In the genomic region with DNA sequence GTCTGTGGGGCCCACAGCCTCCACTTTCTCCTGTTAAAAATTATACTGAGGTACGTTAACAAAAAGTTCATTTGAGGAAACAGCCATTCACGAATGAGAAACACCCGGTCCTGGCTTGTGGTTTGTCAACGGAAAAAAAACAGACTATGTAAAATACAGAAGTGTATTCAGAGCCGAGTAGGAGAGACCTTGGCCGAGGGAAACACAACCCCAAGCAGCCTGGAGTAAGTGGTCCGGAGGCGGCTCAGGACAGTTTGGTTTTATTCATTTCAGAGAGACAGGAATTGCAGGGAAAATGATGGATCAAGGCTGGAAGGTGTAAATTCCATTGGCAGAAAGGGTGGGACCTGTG, we compare ENCODE assay signal across 10 cellular contexts. TPM values are rescaled to one million over a fixed set of nuclear protein-coding genes. Genes with fewer than 3 reads are reported as not detected.
DNase-seq lines count a peak whose midpoint lies in the region; ATAC-seq and TF ChIP-seq lines count a peak whose summit lies in the region.
"Had no signal": no experiment of that assay in that cellular context is flagged by ENCODE, and none has a peak within 500 bp of the region (broad histone marks: within the 10 kb centered on the region; RNA-seq: fewer than 3 reads in every experiment).

No MANE protein-coding gene starts in this region.

- no peak for TF ChIP-seq CTCF in adrenal gland (IDR thresholded peaks at IDR 0.05)
- TF ChIP-seq CTCF in lower leg skin (IDR thresholded peaks at IDR 0.05), result no peak
- no peak for TF ChIP-seq CTCF in thyroid gland (IDR thresholded peaks at IDR 0.05)
- no peak for TF ChIP-seq CTCF in endothelial cell (IDR thresholded peaks at IDR 0.05; ENCODE audit: unreplicated experiment)

- WGBS in adrenal gland, 4 donors, result 8 to 22% (median 14%) methylated on average over 8 of the region's 8 CpGs
- WGBS in lower leg skin, 2 donors, result 15 to 23% methylated on average over 8 of the region's 8 CpGs
- WGBS in thyroid gland, 2 donors, result 17 to 19% methylated on average over 8 of the region's 8 CpGs

- H3K4me3 ChIP-seq in GM08714 (ENCODE audit: low read length) (peak overlapping the region; percentile 57; the same call in 1 of the 2 replicates), adrenal gland (peak overlapping the region in 3 of 4 donors; percentile 50 to 71 (median 64)), lower leg skin (ENCODE audit: low read depth, poor library complexity, severe bottlenecking) (peak overlapping the region; percentile 51), thyroid gland (replicated peaks in 1 of 3) (peak overlapping the region; percentile 35 to 52 (median 45))
- H3K4me3 ChIP-seq: K562 had no signal

- H3K9me3 ChIP-seq in adrenal gland (replicated peaks in 1 of 3) (no peaks in the 10 kb centered on the region), thyroid gland (no peaks in the 10 kb centered on the region)

- H3K27ac ChIP-seq in adrenal gland, result peak overlapping the region in 2 of 5 donors; percentile 67 to 83
- H3K27ac ChIP-seq in thyroid gland, result peak overlapping the region in 1 of 3 donors; percentile 44

- no peak overlapping the region for H3K27ac Mint-ChIP-seq in endothelial cell (ENCODE audit: unreplicated experiment)
- H3K27ac Mint-ChIP-seq: nephron had no signal

- peaks cover 7% of the 10 kb centered on the region for H3K27me3 Mint-ChIP-seq in endothelial cell (ENCODE audit: unreplicated experiment)

- TF ChIP-seq POLR2A in adrenal gland (IDR thresholded peaks at IDR 0.05) (no peak), lower leg skin (IDR thresholded peaks at IDR 0.05) (no peak), thyroid gland (IDR thresholded peaks at IDR 0.05) (no peak)

- H3K4me3 Mint-ChIP-seq in endothelial cell (ENCODE audit: unreplicated experiment), result no peak overlapping the region

- ATAC-seq in HG03457 (IDR thresholded peaks at IDR 0.05; ENCODE audit: unreplicated experiment), result peak; percentile 16
- no peak for ATAC-seq in HG03025 (IDR thresholded peaks at IDR 0.05; ENCODE audit: low FRiP score, unreplicated experiment)

- H3K27me3 ChIP-seq in adrenal gland (no peaks in the 10 kb centered on the region), thyroid gland (no peaks in the 10 kb centered on the region)

- intact Hi-C loops in adrenal gland (cut with DNase I), result no loop called here
- intact Hi-C loops in lower leg skin (cut with DNase I; ENCODE audit: low total_unique reads), result no loop called here
- intact Hi-C loops in thyroid gland (cut with DNase I), result no loop called here

- peaks cover 0 to 10% of the 10 kb centered on the region in 2 donors for H3K4me1 ChIP-seq in adrenal gland (replicated peaks in 1 of 2)
- H3K4me1 ChIP-seq in thyroid gland, result peaks cover 12 to 17% of the 10 kb centered on the region in 2 donors

- H3K36me3 Mint-ChIP-seq in endothelial cell (ENCODE audit: low read depth, unreplicated experiment), result peaks cover 18% of the 10 kb centered on the region

- H3K36me3 ChIP-seq in adrenal gland (replicated peaks in 1 of 2) (no peaks in the 10 kb centered on the region), thyroid gland (no peaks in the 10 kb centered on the region)

- H3K4me1 Mint-ChIP-seq in endothelial cell (ENCODE audit: unreplicated experiment), result no peaks in the 10 kb centered on the region
- H3K4me1 Mint-ChIP-seq: nephron had no signal

- peaks cover 37% of the 10 kb centered on the region for H3K9me3 Mint-ChIP-seq in endothelial cell (ENCODE audit: unreplicated experiment)

- DNase-seq in adrenal gland (peak in 2 of 7 donors; percentile 14 to 21), lower leg skin (ENCODE audit: low spot score in 2 of 2) (no peak), thyroid gland (peak; percentile 1 to 4), endothelial cell (ENCODE audit: low spot score) (no peak), AG08396 (ENCODE audit: low spot score) (no peak)

RNA-seq across cellular contexts. Expression of gene ZNF439, which starts 0.7 kb away (rescaled TPM):
- total RNA-seq in adrenal gland (1 to 10 TPM; 2.5 to 9.7 (median 5.6) TPM), lower leg skin (1 to 10 TPM; 4.3 to 9.0 (median 7.5) TPM), thyroid gland (10 to 100 TPM; 13.8 to 22.9 (median 18.6) TPM), endothelial cell (ENCODE audit: unreplicated experiment) (0.18 TPM)
- 1 to 10 TPM; 4.4 to 9.8 (median 6.3) TPM for polyA plus RNA-seq in adrenal gland

RNA-seq across cellular contexts. Expression of gene ZNF440, which starts 35.2 kb away (rescaled TPM):
- total RNA-seq in adrenal gland (10 to 100 TPM in 3 of 8 donors, 1 to 10 TPM in 5; 4.0 to 14.5 (median 9.0) TPM), lower leg skin (10 to 100 TPM; 18.1 to 37.1 (median 29.0) TPM), thyroid gland (10 to 100 TPM; 11.9 to 16.0 (median 13.8) TPM), endothelial cell (ENCODE audit: unreplicated experiment) (0.44 TPM)
- 1 to 10 TPM; 3.4 to 7.3 (median 5.9) TPM for polyA plus RNA-seq in adrenal gland

RNA-seq across cellular contexts. Expression of gene ZNF69, which starts 38.3 kb away (rescaled TPM):
- 100 to 1,000 TPM in 1 of 8 donors, 10 to 100 TPM in 5, 1 to 10 TPM in 2; 5.5 to 138 (median 12.5) TPM for total RNA-seq in adrenal gland
- 10 to 100 TPM in 1 of 3 donors, 1 to 10 TPM in 2; 6.7 to 11.8 (median 6.9) TPM for polyA plus RNA-seq in adrenal gland
- 1 to 10 TPM; 2.0 to 5.5 (median 3.8) TPM for total RNA-seq in lower leg skin
- 10 to 100 TPM; 14.1 to 20.0 (median 16.7) TPM for total RNA-seq in thyroid gland
- not detected for total RNA-seq in endothelial cell (ENCODE audit: unreplicated experiment)

RNA-seq across cellular contexts. Expression of gene ZNF491, which starts 50.9 kb away (rescaled TPM):
- total RNA-seq in adrenal gland, result 1 to 10 TPM in 7 of 8 donors, under 1 TPM in 1; 0.24 to 7.2 (median 3.7) TPM
- polyA plus RNA-seq in adrenal gland, result 1 to 10 TPM; 1.2 to 3.5 (median 2.2) TPM
- total RNA-seq in lower leg skin, result 1 to 10 TPM in 2 of 4 donors, under 1 TPM in 1, not detected in 1; 0.74 to 2.1 (median 1.3) TPM
- 1 to 10 TPM; 2.9 to 3.2 (median 3.1) TPM for total RNA-seq in thyroid gland
- total RNA-seq in endothelial cell (ENCODE audit: unreplicated experiment), result not detected

Comparison
In these comparisons a context has a peak if more than half of its experiments do, and no peak if none do; other contexts are left out.
1. DNase-seq: peak in thyroid gland (2 of 2); none in lower leg skin (0 of 2), endothelial cell (single experiment) and AG08396 (single experiment).
2. Peak in every context shown above with its lines, with median percentiles within 50 percentile points of each other: H3K4me3 ChIP-seq.